In genomic region chr14:28609228-28609828, GRCh38 we compare ENCODE assay signal across 9 cellular contexts.
DNase-seq lines count a peak whose midpoint lies in the region; ATAC-seq, FAIRE-seq and TF ChIP-seq lines count a peak whose summit lies in the region.
"Had no signal": no experiment of that assay in that cellular context is flagged by ENCODE, and none has a peak within 500 bp of the region (broad histone marks: within the 10 kb centered on the region; RNA-seq: fewer than 3 reads in every experiment).

No MANE protein-coding gene starts in this region.

- no peak overlapping the region for H3K27ac ChIP-seq in GM12878 (ENCODE audit: control insufficient read depth, insufficient read depth)
- H3K27ac ChIP-seq: BLaER1 treated with 17β-estradiol and CSF1 and Interleukin-3, amounts not matched to agents 10 nM and 100 nM had no signal

- H3K9ac ChIP-seq in GM12878 (ENCODE audit: control insufficient read depth, insufficient read depth, low read length): no peak overlapping the region
- H3K9ac ChIP-seq: BLaER1 treated with 17β-estradiol and CSF1 and Interleukin-3, amounts not matched to agents 10 nM and 100 nM had no signal

- H4K20me1 ChIP-seq in GM12878 (ENCODE audit: control insufficient read depth, insufficient read depth): no peaks in the 10 kb centered on the region
- H4K20me1 ChIP-seq: BLaER1 treated with 17β-estradiol and CSF1 and Interleukin-3, amounts not matched to agents 10 nM and 100 nM had no signal

- POLR2A ChIA-PET in GM12878 (lab: Charles Lee): no interaction called here

- TF ChIP-seq EP300 in GM12878 (IDR thresholded peaks at IDR 0.05; ENCODE audit: borderline replicate concordance in 1 of 2, control insufficient read depth in 1 of 2, low read depth in 2 of 2, low read length in 2 of 2): no peak

- TF ChIP-seq CTCF in GM12878 (IDR thresholded peaks at IDR 0.05 in 2 of 3, conservative IDR thresholded peaks at IDR 0.05 in 1 of 3; ENCODE audit: control insufficient read depth in 2 of 3, extremely low read depth in 1 of 3, insufficient read depth in 1 of 3, low read depth in 3 of 3, low read length in 3 of 3): peak; percentile 63 to 64 (median 64); a peak in 5 of 6 replicates
- TF ChIP-seq CTCF in kidney epithelial cell (IDR thresholded peaks at IDR 0.05; ENCODE audit: insufficient read depth, low read length, poor library complexity, severe bottlenecking): peak; percentile 89
- TF ChIP-seq CTCF in type B pancreatic cell (conservative IDR thresholded peaks at IDR 0.05): peak; percentile 97

- H3K27me3 ChIP-seq in GM12878 (replicated peaks in 1 of 2; ENCODE audit: control insufficient read depth in 2 of 2, insufficient read depth in 2 of 2, low read length in 1 of 2): no peaks in the 10 kb centered on the region
- H3K27me3 ChIP-seq in kidney epithelial cell (ENCODE audit: control insufficient read depth, insufficient read depth, low read length): no peaks in the 10 kb centered on the region
- H3K27me3 ChIP-seq: BLaER1 treated with 17β-estradiol and CSF1 and Interleukin-3, amounts not matched to agents 10 nM and 100 nM had no signal

- H3K4me2 ChIP-seq in GM12878 (ENCODE audit: control insufficient read depth, insufficient read depth): no peak overlapping the region
- H3K4me2 ChIP-seq: BLaER1 treated with 17β-estradiol and CSF1 and Interleukin-3, amounts not matched to agents 10 nM and 100 nM had no signal

- peak; percentile 1 for DNase-seq in NCI-H2029 treated with DMSO at 0.1 percent for 48 hours (lab: John Stamatoyannopoulos, UW)
- DNase-seq in NCI-H2029 (lab: John Stamatoyannopoulos, UW): no peak
- DNase-seq in NCI-H748 treated with DMSO at 0.1 percent for 48 hours (lab: John Stamatoyannopoulos, UW): peak; percentile 81
- no peak for DNase-seq in GM12878 (ENCODE audit: low read depth, low spot score)
- DNase-seq in kidney epithelial cell (ENCODE audit: low read depth): peak; percentile 4
- no peak for DNase-seq in type B pancreatic cell (ENCODE audit: extremely low spot score, unreplicated experiment)

- no peaks in the 10 kb centered on the region for H3K36me3 Mint-ChIP-seq in type B pancreatic cell

- no peaks in the 10 kb centered on the region for H3K9me3 ChIP-seq in GM12878 (replicated peaks; ENCODE audit: control insufficient read depth, insufficient read depth, low read length)
- H3K9me3 ChIP-seq: BLaER1 treated with 17β-estradiol and CSF1 and Interleukin-3, amounts not matched to agents 10 nM and 100 nM had no signal

- no peak overlapping the region for H3K27ac Mint-ChIP-seq in type B pancreatic cell

- intact Hi-C loops in GM12878 (cut with micrococcal nuclease; ENCODE audit: unreplicated experiment): no loop called here

- SMC1A ChIA-PET in GM12878 (lab: Charles Lee; ENCODE audit: uncharacterized antibody, unreplicated experiment): no interaction called here

- FAIRE-seq in GM12878 (lab: Jason Lieb, UNC): peak; percentile 78

- no peaks in the 10 kb centered on the region for H3K79me2 ChIP-seq in GM12878 (ENCODE audit: control insufficient read depth, insufficient read depth, low read length)

- TF ChIP-seq POLR2A in GM12878 (IDR thresholded peaks at IDR 0.05; ENCODE audit: low read depth, low read length): no peak

- H3K4me1 Mint-ChIP-seq in type B pancreatic cell (ENCODE audit: unreplicated experiment): no peaks in the 10 kb centered on the region

- no peaks in the 10 kb centered on the region for H3K36me3 ChIP-seq in GM12878 (ENCODE audit: control insufficient read depth in 2 of 2, insufficient read depth in 2 of 2, low read length in 1 of 2)
- H3K36me3 ChIP-seq in kidney epithelial cell (ENCODE audit: control insufficient read depth, insufficient read depth, low read length): no peaks in the 10 kb centered on the region
- H3K36me3 ChIP-seq: BLaER1 treated with 17β-estradiol and CSF1 and Interleukin-3, amounts not matched to agents 10 nM and 100 nM had no signal

- 1% methylated on average over 6 of the region's 6 CpGs for WGBS in GM12878 (ENCODE audit: insufficient coverage, insufficient replicate concordance, low lambda C conversion rate, missing lambda C conversion rate)

- CTCF ChIA-PET in GM12878 (lab: Yijun Ruan, JAX): interaction anchor here (0.6 kb wide), 1 partner anchor 26 kb away, joined by 5 read pairs; no protein-coding TSS in a partner anchor

- ATAC-seq in HG03378 (IDR thresholded peaks at IDR 0.05; ENCODE audit: unreplicated experiment) (peak; percentile 65), GM12878 (peak; percentile 44; the same call in 1 of the 3 replicates), HG03520 (IDR thresholded peaks at IDR 0.05; ENCODE audit: unreplicated experiment) (no peak)

- no peaks in the 10 kb centered on the region for H3K27me3 Mint-ChIP-seq in type B pancreatic cell

- peak; percentile 65 for TF ChIP-seq RAD21 in GM12878 (IDR thresholded peaks at IDR 0.05; ENCODE audit: insufficient read depth, low read depth, low read length)

- no peak overlapping the region for H3K4me3 Mint-ChIP-seq in type B pancreatic cell

- no TSS peak for BruUV-seq in GM12878 (replicated peaks; lab: Mats Ljungman, UMichigan)

- RAD21 ChIA-PET in GM12878 (lab: Charles Lee; ENCODE audit: unreplicated experiment): no interaction called here

- H3K4me1 ChIP-seq in GM12878 (ENCODE audit: control insufficient read depth, insufficient read depth, low read length): no peaks in the 10 kb centered on the region
- H3K4me1 ChIP-seq: BLaER1 treated with 17β-estradiol and CSF1 and Interleukin-3, amounts not matched to agents 10 nM and 100 nM had no signal

- H3K4me3 ChIP-seq in GM12878 (no peak overlapping the region), kidney epithelial cell (ENCODE audit: low read depth, low read length) (no peak overlapping the region)
- H3K4me3 ChIP-seq: BLaER1 treated with 17β-estradiol and CSF1 and Interleukin-3, amounts not matched to agents 10 nM and 100 nM had no signal

- in situ Hi-C loops in GM12878 (cut with MboI): no loop called here

- no peak overlapping the region for H2AFZ ChIP-seq in GM12878 (ENCODE audit: control insufficient read depth, low read depth, low read length)

- no peaks in the 10 kb centered on the region for H3K9me3 Mint-ChIP-seq in type B pancreatic cell

TF ChIP-seq in GM12878, 131 proteins besides CTCF, POLR2A, EP300 and RAD21 (continues in another document):
- no peak for TF ChIP-seq IRF3 (IDR thresholded peaks at IDR 0.05)
- TF ChIP-seq, protein P1, sequence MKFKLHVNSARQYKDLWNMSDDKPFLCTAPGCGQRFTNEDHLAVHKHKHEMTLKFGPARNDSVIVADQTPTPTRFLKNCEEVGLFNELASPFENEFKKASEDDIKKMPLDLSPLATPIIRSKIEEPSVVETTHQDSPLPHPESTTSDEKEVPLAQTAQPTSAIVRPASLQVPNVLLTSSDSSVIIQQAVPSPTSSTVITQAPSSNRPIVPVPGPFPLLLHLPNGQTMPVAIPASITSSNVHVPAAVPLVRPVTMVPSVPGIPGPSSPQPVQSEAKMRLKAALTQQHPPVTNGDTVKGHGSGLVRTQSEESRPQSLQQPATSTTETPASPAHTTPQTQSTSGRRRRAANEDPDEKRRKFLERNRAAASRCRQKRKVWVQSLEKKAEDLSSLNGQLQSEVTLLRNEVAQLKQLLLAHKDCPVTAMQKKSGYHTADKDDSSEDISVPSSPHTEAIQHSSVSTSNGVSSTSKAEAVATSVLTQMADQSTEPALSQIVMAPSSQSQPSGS (IDR thresholded peaks at IDR 0.05; ENCODE audit: low read length): no peak
- peak; percentile 42; the same call in 1 of the 2 replicates for TF ChIP-seq SMC3 (IDR thresholded peaks at IDR 0.05; ENCODE audit: borderline replicate concordance, low read length)
- no peak for TF ChIP-seq CREB1 (IDR thresholded peaks at IDR 0.05; ENCODE audit: low read depth)
- no peak for TF ChIP-seq RFX5 (IDR thresholded peaks at IDR 0.05; ENCODE audit: low read depth, low read length)
- TF ChIP-seq FOXK2 (IDR thresholded peaks at IDR 0.05): 0 out of 2 replicates have a peak, but pooled peaks have one; percentile 11
- TF ChIP-seq, protein P2, sequence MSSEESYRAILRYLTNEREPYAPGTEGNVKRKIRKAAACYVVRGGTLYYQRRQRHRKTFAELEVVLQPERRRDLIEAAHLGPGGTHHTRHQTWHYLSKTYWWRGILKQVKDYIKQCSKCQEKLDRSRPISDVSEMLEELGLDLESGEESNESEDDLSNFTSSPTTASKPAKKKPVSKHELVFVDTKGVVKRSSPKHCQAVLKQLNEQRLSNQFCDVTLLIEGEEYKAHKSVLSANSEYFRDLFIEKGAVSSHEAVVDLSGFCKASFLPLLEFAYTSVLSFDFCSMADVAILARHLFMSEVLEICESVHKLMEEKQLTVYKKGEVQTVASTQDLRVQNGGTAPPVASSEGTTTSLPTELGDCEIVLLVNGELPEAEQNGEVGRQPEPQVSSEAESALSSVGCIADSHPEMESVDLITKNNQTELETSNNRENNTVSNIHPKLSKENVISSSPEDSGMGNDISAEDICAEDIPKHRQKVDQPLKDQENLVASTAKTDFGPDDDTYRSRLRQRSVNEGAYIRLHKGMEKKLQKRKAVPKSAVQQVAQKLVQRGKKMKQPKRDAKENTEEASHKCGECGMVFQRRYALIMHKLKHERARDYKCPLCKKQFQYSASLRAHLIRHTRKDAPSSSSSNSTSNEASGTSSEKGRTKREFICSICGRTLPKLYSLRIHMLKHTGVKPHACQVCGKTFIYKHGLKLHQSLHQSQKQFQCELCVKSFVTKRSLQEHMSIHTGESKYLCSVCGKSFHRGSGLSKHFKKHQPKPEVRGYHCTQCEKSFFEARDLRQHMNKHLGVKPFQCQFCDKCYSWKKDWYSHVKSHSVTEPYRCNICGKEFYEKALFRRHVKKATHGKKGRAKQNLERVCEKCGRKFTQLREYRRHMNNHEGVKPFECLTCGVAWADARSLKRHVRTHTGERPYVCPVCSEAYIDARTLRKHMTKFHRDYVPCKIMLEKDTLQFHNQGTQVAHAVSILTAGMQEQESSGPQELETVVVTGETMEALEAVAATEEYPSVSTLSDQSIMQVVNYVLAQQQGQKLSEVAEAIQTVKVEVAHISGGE (CRISPR knock-in tag; IDR thresholded peaks at IDR 0.05): no peak
- TF ChIP-seq NBN (IDR thresholded peaks at IDR 0.05): no peak
- TF ChIP-seq ZNF207 (IDR thresholded peaks at IDR 0.05; ENCODE audit: borderline replicate concordance): no peak
- TF ChIP-seq NRF1 (conservative IDR thresholded peaks at IDR 0.05; ENCODE audit: low read depth, low read length): no peak

Comparison
In these comparisons a context has a peak if more than half of its experiments do, and no peak if none do; other contexts are left out.
1. DNase-seq: peak in NCI-H2029 treated with DMSO at 0.1 percent for 48 hours (single experiment), NCI-H748 treated with DMSO at 0.1 percent for 48 hours (single experiment) and kidney epithelial cell (single experiment); none in NCI-H2029 (single experiment), GM12878 (single experiment) and type B pancreatic cell (single experiment).
2. Peak in every context shown above with its lines, with median percentiles within 50 percentile points of each other: CTCF ChIP-seq.